8 cellular contexts compared by ENCODE assay signal in the genomic region with DNA sequence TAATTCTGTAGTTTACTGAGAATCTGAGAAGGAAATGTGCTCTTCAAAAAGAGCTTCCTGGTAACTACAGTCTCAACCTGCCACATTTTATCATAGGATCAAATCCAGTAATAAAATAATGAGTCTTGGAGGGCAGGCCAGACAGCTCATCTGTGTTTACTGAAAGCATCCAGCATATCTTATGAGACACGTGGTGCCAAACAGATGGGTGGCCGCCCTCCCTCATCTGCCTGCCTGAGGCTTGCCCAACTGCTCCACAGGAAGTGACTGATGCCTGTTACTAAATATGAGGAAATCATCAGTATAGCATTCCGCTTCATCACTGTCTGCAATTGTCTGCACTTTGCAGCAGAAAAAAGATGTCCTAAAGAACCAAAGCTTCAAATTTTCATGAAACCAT. TPM values are rescaled to one million over a fixed set of nuclear protein-coding genes. Genes with fewer than 3 reads are reported as not detected.
A peak's percentile ranks its signal among the peaks of the same experiment; 100 is the strongest.
DNase-seq lines count a peak whose midpoint lies in the region; ATAC-seq and TF ChIP-seq lines count a peak whose summit lies in the region.

No MANE protein-coding gene starts in this region.

- H3K9me3 ChIP-seq in right atrium auricular region, result no peaks in the 10 kb centered on the region

- peaks cover 0 to 20% of the 10 kb centered on the region in 2 donors for H3K4me1 ChIP-seq in right atrium auricular region

- no peaks in the 10 kb centered on the region for H3K27me3 ChIP-seq in right atrium auricular region

- no peak overlapping the region for H3K4me3 ChIP-seq in right atrium auricular region

- peaks cover 51% of the 10 kb centered on the region for H3K36me3 ChIP-seq in right atrium auricular region

- in situ Hi-C loops in GM13976 (cut with MboI; ENCODE audit: low sequenced_read_pairs, unreplicated experiment), result no loop called here

- H3K27me3 Mint-ChIP-seq in activated naive CD8-positive, alpha-beta T cell treated with anti-CD3 and anti-CD28 coated beads, Interleukin-2, amount 50 U/mL, for 24 hours, result no peaks in the 10 kb centered on the region

- peaks cover 47% of the 10 kb centered on the region for H3K4me1 Mint-ChIP-seq in activated naive CD8-positive, alpha-beta T cell treated with anti-CD3 and anti-CD28 coated beads, Interleukin-2, amount 50 U/mL, for 24 hours

- ATAC-seq in GM19395 (IDR thresholded peaks at IDR 0.05; ENCODE audit: unreplicated experiment), result peak; percentile 90
- peak; percentile 99 for ATAC-seq in activated naive CD8-positive, alpha-beta T cell treated with anti-CD3 and anti-CD28 coated beads, Interleukin-2, amount 50 U/mL, for 24 hours

- TF ChIP-seq CTCF in right atrium auricular region (IDR thresholded peaks at IDR 0.05) (no peak), GM13976 (IDR thresholded peaks at IDR 0.05; ENCODE audit: borderline replicate concordance, control extremely low read depth, extremely low read depth, insufficient read depth, missing control alignments) (no peak)

- H3K27ac ChIP-seq in right atrium auricular region, result peak overlapping the region; percentile 47 to 71

- peak overlapping the region; percentile 58 for H3K27ac Mint-ChIP-seq in activated naive CD8-positive, alpha-beta T cell treated with anti-CD3 and anti-CD28 coated beads, Interleukin-2, amount 50 U/mL, for 24 hours

- DNase-seq in AG08396 (ENCODE audit: low spot score) (peak; percentile 75), HS-5 (ENCODE audit: low read depth) (peak; percentile 83), T follicular helper cell (ENCODE audit: low read depth) (peak; percentile 47), right atrium auricular region (ENCODE audit: low spot score) (peak; percentile 90), GM13976 (ENCODE audit: low spot score) (no peak)
- peak; percentile 58 for DNase-seq in activated naive CD8-positive, alpha-beta T cell treated with anti-CD3 and anti-CD28 coated beads, Interleukin-2, amount 50 U/mL, for 24 hours
- DNase-seq in stimulated activated CD4-positive, alpha-beta T cell treated with anti-CD3 and anti-CD28 coated beads, Interleukin-15, amount 100 ng/mL, for 24 hours, result peak; percentile 73

- peaks cover 60% of the 10 kb centered on the region for H3K36me3 Mint-ChIP-seq in activated naive CD8-positive, alpha-beta T cell treated with anti-CD3 and anti-CD28 coated beads, Interleukin-2, amount 50 U/mL, for 24 hours (ENCODE audit: low read depth)

- no peak overlapping the region for H3K4me3 Mint-ChIP-seq in activated naive CD8-positive, alpha-beta T cell treated with anti-CD3 and anti-CD28 coated beads, Interleukin-2, amount 50 U/mL, for 24 hours

- H3K9me3 Mint-ChIP-seq in activated naive CD8-positive, alpha-beta T cell treated with anti-CD3 and anti-CD28 coated beads, Interleukin-2, amount 50 U/mL, for 24 hours, result no peaks in the 10 kb centered on the region

RNA-seq across cellular contexts. Expression of a gene that starts 13.5 kb away (rescaled TPM):
- total RNA-seq in right atrium auricular region, result 10 to 100 TPM; 57.6 to 71.8 TPM

RNA-seq across cellular contexts. Expression of a gene that starts 60.0 kb away (rescaled TPM):
- total RNA-seq in right atrium auricular region, result 10 to 100 TPM; 63.2 to 65.0 TPM
